In the genomic region with DNA sequence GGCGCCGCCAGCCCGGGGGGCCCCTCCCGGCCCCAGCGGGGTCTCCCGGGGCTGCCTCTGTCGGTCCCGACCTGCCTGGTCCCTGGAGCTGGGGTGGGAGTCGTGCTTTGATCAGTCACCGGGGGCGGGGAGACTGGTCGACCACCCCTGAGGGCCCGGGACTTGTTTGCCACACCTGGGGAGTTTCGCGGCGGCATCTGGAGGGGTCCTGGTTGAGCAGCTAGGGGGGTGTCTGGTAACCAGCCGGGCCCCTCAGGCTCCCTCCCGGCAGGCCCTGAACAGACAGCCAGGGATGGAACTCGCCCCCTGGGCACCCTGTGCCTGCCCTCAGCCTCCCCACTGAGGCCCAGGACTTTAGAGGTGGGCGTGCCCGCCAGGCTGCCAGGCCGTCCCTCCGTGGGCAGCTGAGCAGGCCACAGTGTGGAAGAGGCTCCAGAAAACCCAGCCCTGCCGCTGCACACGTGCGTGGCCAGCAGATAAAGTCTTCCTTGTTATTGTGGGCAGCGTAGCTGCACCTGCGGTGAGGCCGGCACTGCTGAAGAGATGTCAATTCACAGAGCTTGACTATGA, we compare ENCODE assay signal across 2 cellular contexts.
TF ChIP-seq lines count a peak whose summit lies in the region.

No MANE protein-coding gene starts in this region.

TF ChIP-seq in HepG2, 621 proteins besides CTCF, POLR2A, EP300 and RAD21:
- TF ChIP-seq FIP1L1 (IDR thresholded peaks at IDR 0.05; ENCODE audit: borderline replicate concordance, insufficient read depth, low read depth, low read length) (no peak), PPARG (CRISPR knock-in tag; conservative IDR thresholded peaks at IDR 0.05) (no peak), XBP1 (CRISPR knock-in tag; IDR thresholded peaks at IDR 0.05) (no peak), PTBP1 (IDR thresholded peaks at IDR 0.05; ENCODE audit: low read depth, low read length, poor library complexity, severe bottlenecking) (no peak)
- TF ChIP-seq, protein P1, sequence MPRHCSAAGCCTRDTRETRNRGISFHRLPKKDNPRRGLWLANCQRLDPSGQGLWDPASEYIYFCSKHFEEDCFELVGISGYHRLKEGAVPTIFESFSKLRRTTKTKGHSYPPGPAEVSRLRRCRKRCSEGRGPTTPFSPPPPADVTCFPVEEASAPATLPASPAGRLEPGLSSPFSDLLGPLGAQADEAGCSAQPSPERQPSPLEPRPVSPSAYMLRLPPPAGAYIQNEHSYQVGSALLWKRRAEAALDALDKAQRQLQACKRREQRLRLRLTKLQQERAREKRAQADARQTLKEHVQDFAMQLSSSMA (CRISPR knock-in tag; IDR thresholded peaks at IDR 0.05): no peak
TF ChIP-seq in HepG2: peak in this region for 0.

TF ChIP-seq in HEK293T, 16 proteins besides CTCF, POLR2A, EP300 and RAD21:
- no peak for TF ChIP-seq SP1 (IDR thresholded peaks at IDR 0.05)
- no peak for TF ChIP-seq NFRKB (IDR thresholded peaks at IDR 0.05)
- TF ChIP-seq FOXK2 (IDR thresholded peaks at IDR 0.05): no peak
- no peak for TF ChIP-seq BHLHE40 (IDR thresholded peaks at IDR 0.05; ENCODE audit: borderline replicate concordance)
- no peak for TF ChIP-seq FOXA1 (IDR thresholded peaks at IDR 0.05)
- no peak for TF ChIP-seq SUZ12 (IDR thresholded peaks at IDR 0.05)
- TF ChIP-seq L3MBTL2 (conservative IDR thresholded peaks at IDR 0.05): no peak
- no peak for TF ChIP-seq FOXM1 (IDR thresholded peaks at IDR 0.05; ENCODE audit: borderline replicate concordance)
- no peak for TF ChIP-seq ELF4 (IDR thresholded peaks at IDR 0.05)
- no peak for TF ChIP-seq ZNF384 (IDR thresholded peaks at IDR 0.05)
- TF ChIP-seq CTBP1 (IDR thresholded peaks at IDR 0.05; ENCODE audit: borderline replicate concordance): no peak
- no peak for TF ChIP-seq LEF1 (IDR thresholded peaks at IDR 0.05; ENCODE audit: borderline replicate concordance)
- no peak for TF ChIP-seq HDGF (IDR thresholded peaks at IDR 0.05; ENCODE audit: borderline replicate concordance)
- TF ChIP-seq PKNOX1 (IDR thresholded peaks at IDR 0.05): no peak
TF ChIP-seq in HEK293T: peak in this region for 0.
